In genomic region chr2:169824373-169825333, GRCh38 we compare ENCODE assay signal across 1 cellular context.
A peak's percentile ranks its signal among the peaks of the same experiment; 100 is the strongest.
TF ChIP-seq lines count a peak whose summit lies in the region.

Gene METTL5 (minus strand): TSS chr2:169824905. CDS start chr2:169824597, 308 bp downstream.

TF ChIP-seq in K562, 482 proteins besides CTCF, POLR2A, EP300 and RAD21 (continued from another document):
- TF ChIP-seq MTA3 (IDR thresholded peaks at IDR 0.05; ENCODE audit: borderline replicate concordance) = peak; percentile 88; the same call in 1 of the 2 replicates
- TF ChIP-seq POLR2AphosphoS5 (IDR thresholded peaks at IDR 0.05; ENCODE audit: control insufficient read depth, insufficient read depth, low read depth, low read length) = peak; percentile 84
- peak; percentile 72; the same call in 1 of the 2 replicates for TF ChIP-seq MBD1 (CRISPR knock-in tag; IDR thresholded peaks at IDR 0.05)
- TF ChIP-seq GTF2E2 (tag; IDR thresholded peaks at IDR 0.05) = 0 out of 2 replicates have a peak, but pooled peaks have one; percentile 72
- TF ChIP-seq PHF8 (IDR thresholded peaks at IDR 0.05; ENCODE audit: borderline replicate concordance, low read length) = peak; percentile 96
- peak; percentile 74 for TF ChIP-seq MEF2A (IDR thresholded peaks at IDR 0.05; ENCODE audit: control insufficient read depth, low read depth, low read length)
- TF ChIP-seq IRF1 (CRISPR knock-in tag; IDR thresholded peaks at IDR 0.05; ENCODE audit: borderline replicate concordance) = no peak
- TF ChIP-seq YBX1 (IDR thresholded peaks at IDR 0.05) = no peak
- peak; percentile 88 for TF ChIP-seq ILF3 (IDR thresholded peaks at IDR 0.05; ENCODE audit: borderline replicate concordance)
- peak; percentile 34 to 67; a peak in 1 of 4 replicates for TF ChIP-seq ZMIZ1 (IDR thresholded peaks at IDR 0.05; ENCODE audit: low read depth in 2 of 2, low read length in 2 of 2)
- TF ChIP-seq SMC3 (conservative IDR thresholded peaks at IDR 0.05; ENCODE audit: insufficient read depth, low read depth, low read length) = peak; percentile 99
- TF ChIP-seq GTF2B (IDR thresholded peaks at IDR 0.05; ENCODE audit: extremely low read depth, insufficient read length) = peak; percentile 12
- peak; percentile 27 for TF ChIP-seq ETS2 (tag; IDR thresholded peaks at IDR 0.05; ENCODE audit: borderline replicate concordance, poor library complexity, severe bottlenecking)
- peak; percentile 71; the same call in 1 of the 2 replicates for TF ChIP-seq ARID3A (IDR thresholded peaks at IDR 0.05; ENCODE audit: borderline replicate concordance, low read depth, low read length)
- peak; percentile 96 for TF ChIP-seq RBBP5 (IDR thresholded peaks at IDR 0.05; ENCODE audit: borderline replicate concordance, insufficient read depth, low read length, poor library complexity, severe bottlenecking)
- TF ChIP-seq TEAD4 (IDR thresholded peaks at IDR 0.05; ENCODE audit: low read length) = peak; percentile 40; the same call in 1 of the 2 replicates
- TF ChIP-seq TEAD4 (CRISPR knock-in tag; IDR thresholded peaks at IDR 0.05; ENCODE audit: borderline replicate concordance) = 0 out of 2 replicates have a peak, but pooled peaks have one; percentile 11
- TF ChIP-seq ZBTB33 (CRISPR knock-in tag; IDR thresholded peaks at IDR 0.05) = peak; percentile 94
- TF ChIP-seq CEBPB (tag; IDR thresholded peaks at IDR 0.05) = peak; percentile 52; the same call in 1 of the 2 replicates
- peak; percentile 23 to 31; a peak in 1 of 4 replicates for TF ChIP-seq TBL1XR1 (IDR thresholded peaks at IDR 0.05; ENCODE audit: low read length in 2 of 2)
- no peak for TF ChIP-seq ZNF354B (CRISPR knock-in tag; IDR thresholded peaks at IDR 0.05)
- peak; percentile 47 for TF ChIP-seq GMEB1 (CRISPR knock-in tag; IDR thresholded peaks at IDR 0.05)
- TF ChIP-seq CREM (IDR thresholded peaks at IDR 0.05; ENCODE audit: low read depth) = peak; percentile 83
- TF ChIP-seq E4F1 (CRISPR knock-in tag; IDR thresholded peaks at IDR 0.05; ENCODE audit: borderline replicate concordance) = no peak
- no peak for TF ChIP-seq NUFIP1 (IDR thresholded peaks at IDR 0.05; ENCODE audit: partially characterized antibody)
- TF ChIP-seq TFAM (CRISPR knock-in tag; conservative IDR thresholded peaks at IDR 0.05) = no peak
- TF ChIP-seq XRCC5 (IDR thresholded peaks at IDR 0.05; ENCODE audit: low read depth, low read length) = peak; percentile 94
- no peak for TF ChIP-seq ZNF184 (CRISPR knock-in tag; IDR thresholded peaks at IDR 0.05)
- no peak for TF ChIP-seq ZNF274 (IDR thresholded peaks at IDR 0.05; ENCODE audit: borderline replicate concordance, low read depth, low read length)
- TF ChIP-seq MAZ (CRISPR knock-in tag; conservative IDR thresholded peaks at IDR 0.05 in 1 of 2, IDR thresholded peaks at IDR 0.05 in 1 of 2) = peak; percentile 74 to 89
- peak; percentile 65 for TF ChIP-seq MXI1 (IDR thresholded peaks at IDR 0.05; ENCODE audit: low read depth, low read length)
- TF ChIP-seq ZNF3 (CRISPR knock-in tag; IDR thresholded peaks at IDR 0.05) = no peak
- TF ChIP-seq ADNP (tag; IDR thresholded peaks at IDR 0.05) = no peak
- peak in 1 of 2 experiments; percentile 19; a peak in 2 of 4 replicates for TF ChIP-seq SRF (CRISPR knock-in tag; IDR thresholded peaks at IDR 0.05)
- no peak for TF ChIP-seq ZNF695 (CRISPR knock-in tag; IDR thresholded peaks at IDR 0.05)
- TF ChIP-seq ZNF23 (CRISPR knock-in tag; IDR thresholded peaks at IDR 0.05) = no peak
- peak in 2 of 3 experiments; percentile 70 to 78 for TF ChIP-seq YY1 (IDR thresholded peaks at IDR 0.05; ENCODE audit: borderline replicate concordance in 1 of 3, control insufficient read depth in 1 of 3, extremely low read depth in 1 of 3, insufficient read depth in 3 of 3, insufficient read length in 1 of 3, insufficient replicate concordance in 2 of 3, low read depth in 1 of 3, low read length in 2 of 3)
- peak; percentile 64 for TF ChIP-seq JUND (IDR thresholded peaks at IDR 0.05; ENCODE audit: borderline replicate concordance, low read depth, low read length)
- 0 out of 3 replicates have a peak, but pooled peaks have one; percentile 13 for TF ChIP-seq JUND (tag; IDR thresholded peaks at IDR 0.05; ENCODE audit: borderline replicate concordance, low read depth, low read length)
- TF ChIP-seq ZBTB9 (CRISPR knock-in tag; IDR thresholded peaks at IDR 0.05) = peak; percentile 87; the same call in 1 of the 2 replicates
- TF ChIP-seq ERF (CRISPR knock-in tag; IDR thresholded peaks at IDR 0.05) = peak; percentile 89
